11 cellular contexts compared by ENCODE assay signal in the genomic region with DNA sequence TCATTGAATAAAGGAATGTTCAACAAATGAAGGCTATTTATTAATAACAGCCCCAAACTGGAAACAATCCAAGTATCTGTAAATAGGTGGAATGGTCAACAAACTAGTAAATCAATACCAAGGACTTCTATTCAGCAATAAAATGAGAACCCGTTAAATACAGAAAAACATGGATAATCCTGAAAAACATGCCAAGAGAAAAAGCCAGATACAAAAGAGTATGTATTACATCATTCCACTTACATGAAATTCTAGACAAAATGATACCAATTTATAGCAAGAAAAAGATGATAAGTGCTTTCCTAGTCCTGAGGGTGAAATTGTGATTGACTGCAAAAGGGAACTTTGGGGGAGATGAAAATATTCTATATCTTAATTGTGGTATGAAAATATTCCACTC. TPM values are rescaled to one million over a fixed set of nuclear protein-coding genes. Genes with fewer than 3 reads are reported as not detected.
DNase-seq lines count a peak whose midpoint lies in the region; ATAC-seq and TF ChIP-seq lines count a peak whose summit lies in the region.
"Had no signal": no experiment of that assay in that cellular context is flagged by ENCODE, and none has a peak within 500 bp of the region (broad histone marks: within the 10 kb centered on the region; RNA-seq: fewer than 3 reads in every experiment).

No MANE protein-coding gene starts in this region.

- H3K36me3 Mint-ChIP-seq in T-helper 2 cell treated with Interferon-gamma antibody and Interleukin-4, amounts not matched to agents 5 μg/mL and 100 μg/mL, for 36 hours (ENCODE audit: low read depth) = peaks cover 43% of the 10 kb centered on the region
- H3K36me3 Mint-ChIP-seq in stimulated activated effector memory CD8-positive, alpha-beta T cell treated with anti-CD3 and anti-CD28 coated beads, Interleukin-12 subunit alpha, Interleukin-12 subunit beta, amount 100 ng/mL, for 72 hours = peaks cover 47% of the 10 kb centered on the region

- H3K9me3 Mint-ChIP-seq in T-helper 2 cell treated with Interferon-gamma antibody and Interleukin-4, amounts not matched to agents 5 μg/mL and 100 μg/mL, for 36 hours = no peaks in the 10 kb centered on the region
- H3K9me3 Mint-ChIP-seq in stimulated activated effector memory CD8-positive, alpha-beta T cell treated with anti-CD3 and anti-CD28 coated beads, Interleukin-12 subunit alpha, Interleukin-12 subunit beta, amount 100 ng/mL, for 72 hours = no peaks in the 10 kb centered on the region

- H3K27me3 Mint-ChIP-seq in T-helper 2 cell treated with Interferon-gamma antibody and Interleukin-4, amounts not matched to agents 5 μg/mL and 100 μg/mL, for 36 hours (ENCODE audit: low read depth) = no peaks in the 10 kb centered on the region

- H3K27ac ChIP-seq in VCaP = peak overlapping the region; percentile 93; the same call in 1 of the 2 replicates

- H3K4me3 ChIP-seq in fibroblast of villous mesenchyme (ENCODE audit: low read depth, low read length) = peak overlapping the region; percentile 88

- ATAC-seq in stimulated activated effector memory CD8-positive, alpha-beta T cell treated with anti-CD3 and anti-CD28 coated beads, Interleukin-12 subunit alpha, Interleukin-12 subunit beta, amount 100 ng/mL, for 72 hours = no peak
- ATAC-seq in HG03571 (IDR thresholded peaks at IDR 0.05; ENCODE audit: unreplicated experiment) (no peak), HG03442 (IDR thresholded peaks at IDR 0.05; ENCODE audit: unreplicated experiment) (no peak)
- ATAC-seq: left ventricle myocardium superior had no signal

- DNase-seq in T-helper 2 cell treated with Interferon-gamma antibody and Interleukin-4, amounts not matched to agents 5 μg/mL and 100 μg/mL, for 36 hours (ENCODE audit: low spot score) = no peak
- DNase-seq in T-helper 2 cell = no peak
- DNase-seq in fibroblast of villous mesenchyme (ENCODE audit: low read depth) = no peak
- DNase-seq in stimulated activated effector memory CD8-positive, alpha-beta T cell treated with anti-CD3 and anti-CD28 coated beads, Interleukin-12 subunit alpha, Interleukin-12 subunit beta, amount 100 ng/mL, for 72 hours (ENCODE audit: low spot score in 2 of 2) = no peak
- no peak for DNase-seq in NCI-H2029 treated with DMSO at 0.1 percent for 48 hours (lab: John Stamatoyannopoulos, UW)
- DNase-seq: left ventricle myocardium superior, NCI-H1436 treated with DMSO at 0.1 percent for 48 hours, Right ventricle myocardium superior had no signal

- no peak overlapping the region for H3K27ac Mint-ChIP-seq in T-helper 2 cell treated with Interferon-gamma antibody and Interleukin-4, amounts not matched to agents 5 μg/mL and 100 μg/mL, for 36 hours
- no peak overlapping the region for H3K27ac Mint-ChIP-seq in stimulated activated effector memory CD8-positive, alpha-beta T cell treated with anti-CD3 and anti-CD28 coated beads, Interleukin-12 subunit alpha, Interleukin-12 subunit beta, amount 100 ng/mL, for 72 hours

- peak overlapping the region; percentile 40 for H3K4me3 Mint-ChIP-seq in T-helper 2 cell treated with Interferon-gamma antibody and Interleukin-4, amounts not matched to agents 5 μg/mL and 100 μg/mL, for 36 hours
- H3K4me3 Mint-ChIP-seq in stimulated activated effector memory CD8-positive, alpha-beta T cell treated with anti-CD3 and anti-CD28 coated beads, Interleukin-12 subunit alpha, Interleukin-12 subunit beta, amount 100 ng/mL, for 72 hours = peak overlapping the region; percentile 100

- peaks cover 40% of the 10 kb centered on the region for H3K4me1 Mint-ChIP-seq in T-helper 2 cell treated with Interferon-gamma antibody and Interleukin-4, amounts not matched to agents 5 μg/mL and 100 μg/mL, for 36 hours (ENCODE audit: low read depth)
- peaks cover 46% of the 10 kb centered on the region for H3K4me1 Mint-ChIP-seq in stimulated activated effector memory CD8-positive, alpha-beta T cell treated with anti-CD3 and anti-CD28 coated beads, Interleukin-12 subunit alpha, Interleukin-12 subunit beta, amount 100 ng/mL, for 72 hours

- TF ChIP-seq CTCF in VCaP (conservative IDR thresholded peaks at IDR 0.05) (no peak), fibroblast of villous mesenchyme (IDR thresholded peaks at IDR 0.05; ENCODE audit: insufficient read depth, low read depth, low read length) (no peak)

RNA-seq across cellular contexts. Expression of a gene that starts 3.1 kb away (rescaled TPM):
- total RNA-seq in fibroblast of villous mesenchyme = 77.3 and 105 TPM in 2 replicates
